20 cellular contexts compared by ENCODE assay signal in the genomic region with DNA sequence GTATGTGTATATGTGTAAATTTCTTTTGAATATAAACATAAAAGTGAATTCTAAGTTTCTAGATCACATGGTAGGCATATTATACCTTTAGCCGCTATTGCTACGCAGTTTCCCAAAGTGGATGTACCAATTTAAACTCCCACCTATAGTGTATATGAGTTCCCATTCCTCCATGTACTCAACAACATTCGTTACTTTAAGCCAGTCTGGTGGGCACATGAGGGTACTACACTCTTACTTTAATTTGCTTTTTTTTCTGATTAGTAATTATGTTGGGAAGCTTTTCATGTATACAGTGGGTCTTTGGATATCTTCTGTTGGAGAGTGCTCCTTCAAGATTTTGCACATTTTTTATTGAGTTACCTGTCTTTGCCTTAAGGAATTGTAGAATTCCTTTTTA.
DNase-seq lines count a peak whose midpoint lies in the region; ATAC-seq and TF ChIP-seq lines count a peak whose summit lies in the region.
"Had no signal": no experiment of that assay in that cellular context is flagged by ENCODE, and none has a peak within 500 bp of the region (broad histone marks: within the 10 kb centered on the region; RNA-seq: fewer than 3 reads in every experiment).

No MANE protein-coding gene starts in this region.

- no peaks in the 10 kb centered on the region for H3K4me1 Mint-ChIP-seq in neural crest cell
- H3K4me1 Mint-ChIP-seq in activated CD8-positive, alpha-beta T cell treated with anti-CD3 and anti-CD28 coated beads, Interleukin-2, amount 10 ng/mL, durations not matched to agents 7 days and 5 days (ENCODE audit: low read depth) = no peaks in the 10 kb centered on the region

- no peak overlapping the region for H3K27ac Mint-ChIP-seq in neural crest cell (ENCODE audit: unreplicated experiment)
- H3K27ac Mint-ChIP-seq in activated CD8-positive, alpha-beta T cell treated with anti-CD3 and anti-CD28 coated beads, Interleukin-2, amount 10 ng/mL, durations not matched to agents 7 days and 5 days = no peak overlapping the region

- H3K4me3 ChIP-seq in cardiac fibroblast (replicated peaks in 1 of 2; ENCODE audit: low read depth in 2 of 2, low read length in 2 of 2) (no peak overlapping the region), osteoblast (ENCODE audit: insufficient read depth, low read length) (no peak overlapping the region), mucosa of descending colon (no peak overlapping the region)
- H3K4me3 ChIP-seq: A549 had no signal

- intact Hi-C loops in mucosa of descending colon (cut with DNase I, micrococcal nuclease) = no loop called here

- H3K79me2 ChIP-seq in osteoblast (ENCODE audit: insufficient read depth, low read length) = no peaks in the 10 kb centered on the region

- H3K27me3 Mint-ChIP-seq in neural crest cell (ENCODE audit: low read depth) = no peaks in the 10 kb centered on the region
- no peaks in the 10 kb centered on the region for H3K27me3 Mint-ChIP-seq in activated CD8-positive, alpha-beta T cell treated with anti-CD3 and anti-CD28 coated beads, Interleukin-2, amount 10 ng/mL, durations not matched to agents 7 days and 5 days (ENCODE audit: low read depth)

- H3K36me3 Mint-ChIP-seq in neural crest cell (ENCODE audit: low read depth) = no peaks in the 10 kb centered on the region
- no peaks in the 10 kb centered on the region for H3K36me3 Mint-ChIP-seq in activated CD8-positive, alpha-beta T cell treated with anti-CD3 and anti-CD28 coated beads, Interleukin-2, amount 10 ng/mL, durations not matched to agents 7 days and 5 days (ENCODE audit: low read depth)

- no peaks in the 10 kb centered on the region for H3K9me3 Mint-ChIP-seq in neural crest cell
- H3K9me3 Mint-ChIP-seq in activated CD8-positive, alpha-beta T cell treated with anti-CD3 and anti-CD28 coated beads, Interleukin-2, amount 10 ng/mL, durations not matched to agents 7 days and 5 days (ENCODE audit: insufficient read depth) = no peaks in the 10 kb centered on the region

- no peak overlapping the region for H3K27ac ChIP-seq in osteoblast (ENCODE audit: low read depth, low read length)
- H3K27ac ChIP-seq: A549 had no signal

- no peaks in the 10 kb centered on the region for H3K27me3 ChIP-seq in osteoblast (ENCODE audit: insufficient read depth, low read length)

- POLR2A ChIA-PET in activated CD8-positive, alpha-beta T cell treated with anti-CD3 and anti-CD28 coated beads, Interleukin-2, amount 10 ng/mL, durations not matched to agents 7 days and 5 days (lab: Charles Lee) = no interaction called here

- CTCF ChIA-PET in activated CD8-positive, alpha-beta T cell treated with anti-CD3 and anti-CD28 coated beads, Interleukin-2, amount 10 ng/mL, durations not matched to agents 7 days and 5 days (lab: Charles Lee) = no interaction called here

- peak; percentile 79 for ATAC-seq in HG03354 (IDR thresholded peaks at IDR 0.05; ENCODE audit: poor library complexity, severe bottlenecking, unreplicated experiment)
- ATAC-seq in mucosa of descending colon = no peak
- ATAC-seq in HG02588 (IDR thresholded peaks at IDR 0.05; ENCODE audit: unreplicated experiment) = no peak
- ATAC-seq in activated CD8-positive, alpha-beta T cell treated with anti-CD3 and anti-CD28 coated beads, Interleukin-2, amount 10 ng/mL, durations not matched to agents 7 days and 5 days = no peak
- ATAC-seq: A549, SK-N-SH treated with all-trans-retinoic acid at 6 μM for 48 hours had no signal

- TF ChIP-seq CTCF in GM12873 (IDR thresholded peaks at IDR 0.05; ENCODE audit: insufficient read depth, low read depth, low read length, missing control alignments) = peak; percentile 28
- TF ChIP-seq CTCF in cardiac fibroblast (IDR thresholded peaks at IDR 0.05; ENCODE audit: low read depth, low read length) = peak; percentile 10
- peak; percentile 49 for TF ChIP-seq CTCF in neural crest cell (conservative IDR thresholded peaks at IDR 0.05)
- no peak for TF ChIP-seq CTCF in osteoblast (IDR thresholded peaks at IDR 0.05; ENCODE audit: extremely low read depth, low read depth, low read length)
- TF ChIP-seq CTCF in mucosa of descending colon (IDR thresholded peaks at IDR 0.05) = no peak

- no peak overlapping the region for H2AFZ ChIP-seq in osteoblast (ENCODE audit: low read length)

- no peaks in the 10 kb centered on the region for H4K20me1 ChIP-seq in osteoblast (ENCODE audit: insufficient read depth, low read length)

- no peak overlapping the region for H3K4me3 Mint-ChIP-seq in neural crest cell
- H3K4me3 Mint-ChIP-seq in activated CD8-positive, alpha-beta T cell treated with anti-CD3 and anti-CD28 coated beads, Interleukin-2, amount 10 ng/mL, durations not matched to agents 7 days and 5 days = no peak overlapping the region

- H3K9me3 ChIP-seq in osteoblast (ENCODE audit: low read depth, low read length) = no peaks in the 10 kb centered on the region
- H3K9me3 ChIP-seq in mucosa of descending colon = no peaks in the 10 kb centered on the region
- H3K9me3 ChIP-seq: A549 had no signal

- no peaks in the 10 kb centered on the region for H3K4me1 ChIP-seq in osteoblast (ENCODE audit: insufficient read depth, low read length)
- no peaks in the 10 kb centered on the region for H3K4me1 ChIP-seq in mucosa of descending colon (ENCODE audit: low read depth)
- H3K4me1 ChIP-seq: A549 had no signal

- H3K36me3 ChIP-seq in osteoblast (ENCODE audit: insufficient read depth, low read length) (no peaks in the 10 kb centered on the region), mucosa of descending colon (ENCODE audit: low read depth) (no peaks in the 10 kb centered on the region)

- DNase-seq in cardiac fibroblast (ENCODE audit: low read depth in 2 of 2) (no peak), neural crest cell (ENCODE audit: low read depth, low spot score) (no peak), osteoblast (ENCODE audit: insufficient read length, low spot score, missing footprints) (no peak), mucosa of descending colon (no peak)
- no peak for DNase-seq in activated CD8-positive, alpha-beta T cell treated with anti-CD3 and anti-CD28 coated beads, Interleukin-2, amount 10 ng/mL, durations not matched to agents 7 days and 5 days
- DNase-seq: C1 segment of cervical spinal cord, DMS 273 treated with DMSO at 0.1 percent for 48 hours, GF-D8, HCEC 1CT, IMR-90, NCI-H1417, NCI-H187 treated with DMSO at 0.1 percent for 48 hours, NCI-H526 treated with DMSO at 0.1 percent for 48 hours, OCI-M1, SHP77 treated with DMSO at 0.1 percent for 48 hours had no signal

- H3K4me2 ChIP-seq in osteoblast (ENCODE audit: insufficient read depth, low read length) = no peak overlapping the region
- H3K4me2 ChIP-seq: A549 had no signal

Comparison
In these comparisons a context has a peak if more than half of its experiments do, and no peak if none do; other contexts are left out.
1. CTCF ChIP-seq: peak in GM12873 (single experiment), cardiac fibroblast (single experiment) and neural crest cell (single experiment); none in osteoblast (single experiment) and mucosa of descending colon (single experiment).